ENCODE assay signal across 10 cellular contexts in genomic region chr10:79185067-79185774, GRCh38.
DNase-seq lines count a peak whose midpoint lies in the region; ATAC-seq and TF ChIP-seq lines count a peak whose summit lies in the region.
"Had no signal": no experiment of that assay in that cellular context is flagged by ENCODE, and none has a peak within 500 bp of the region (broad histone marks: within the 10 kb centered on the region; RNA-seq: fewer than 3 reads in every experiment).

No MANE protein-coding gene starts in this region.

- peaks cover 100% of the 10 kb centered on the region for H4K20me1 ChIP-seq in BLaER1

- H3K4me3 ChIP-seq in BLaER1 (no peak overlapping the region), SJSA1 (no peak overlapping the region), ovary (no peak overlapping the region)

- TF ChIP-seq EP300 in ovary (IDR thresholded peaks at IDR 0.05) = no peak

- peak in 1 of 2 experiments; percentile 67 for DNase-seq in SJSA1 (ENCODE audit: low read depth in 1 of 2, low spot score in 2 of 2)
- DNase-seq in glutamatergic neuron = no peak
- peak; percentile 75 to 83 (median 77) for DNase-seq in ovary
- no peak for DNase-seq in NCI-H1694 (lab: John Stamatoyannopoulos, UW)
- DNase-seq in T-helper 1 cell = no peak
- DNase-seq in amniotic stem cell (lab: John Stamatoyannopoulos, UW) = no peak
- DNase-seq: islet precursor cell had no signal

- H3K27ac ChIP-seq in BLaER1 (no peak overlapping the region), SJSA1 (peak overlapping the region; percentile 76), ovary (peak overlapping the region in 1 of 2 donors; percentile 88)

- H3K4me3 Mint-ChIP-seq in glutamatergic neuron (ENCODE audit: unreplicated experiment) = peak overlapping the region; percentile 53
- H3K4me3 Mint-ChIP-seq: B cell had no signal

- WGBS in ovary, 3 donors = 5 to 10% (median 5%) methylated on average over 12 of the region's 12 CpGs

- no peaks in the 10 kb centered on the region for H3K36me3 Mint-ChIP-seq in glutamatergic neuron (ENCODE audit: unreplicated experiment)

- TF ChIP-seq CTCF in glutamatergic neuron (IDR thresholded peaks at IDR 0.05; ENCODE audit: partially characterized antibody, unreplicated experiment) (no peak), ovary (IDR thresholded peaks at IDR 0.05) (no peak)

- H3K4me1 ChIP-seq in BLaER1 (peaks cover 99% of the 10 kb centered on the region), SJSA1 (replicated peaks) (peaks cover 92% of the 10 kb centered on the region), ovary (ENCODE audit: insufficient read depth) (peaks cover 63% of the 10 kb centered on the region)

- intact Hi-C loops in ovary (cut with DNase I) = loop anchor here in 2 of 4 donors (2.0 to 10.0 kb wide), 3 partner anchors 46 to 1138 kb away; no protein-coding TSS in a partner anchor

- H3K4me1 Mint-ChIP-seq in glutamatergic neuron (ENCODE audit: low read depth, unreplicated experiment) = peaks cover 57% of the 10 kb centered on the region
- H3K4me1 Mint-ChIP-seq: B cell had no signal

- H3K9me3 Mint-ChIP-seq in glutamatergic neuron (ENCODE audit: unreplicated experiment) = peaks cover 24% of the 10 kb centered on the region

- ATAC-seq in HG02588 (IDR thresholded peaks at IDR 0.05; ENCODE audit: unreplicated experiment) = no peak

- no peaks in the 10 kb centered on the region for H3K27me3 ChIP-seq in BLaER1
- no peaks in the 10 kb centered on the region for H3K27me3 ChIP-seq in SJSA1 (replicated peaks)
- no peaks in the 10 kb centered on the region for H3K27me3 ChIP-seq in ovary

- H3K9me3 ChIP-seq in BLaER1 = no peaks in the 10 kb centered on the region
- H3K9me3 ChIP-seq in SJSA1 (replicated peaks) = no peaks in the 10 kb centered on the region
- H3K9me3 ChIP-seq in ovary = no peaks in the 10 kb centered on the region

- H3K27ac Mint-ChIP-seq in glutamatergic neuron (ENCODE audit: unreplicated experiment) = peak overlapping the region; percentile 28
- H3K27ac Mint-ChIP-seq: B cell had no signal

- peak overlapping the region; percentile 98 for H3K4me2 ChIP-seq in BLaER1

- no peak overlapping the region for H3K9ac ChIP-seq in BLaER1

- H3K27me3 Mint-ChIP-seq in glutamatergic neuron (ENCODE audit: unreplicated experiment) = peaks cover 14% of the 10 kb centered on the region

- no peak for TF ChIP-seq POLR2A in ovary (IDR thresholded peaks at IDR 0.05)

- H3K36me3 ChIP-seq in BLaER1 (peaks cover 83% of the 10 kb centered on the region), SJSA1 (peaks cover 62% of the 10 kb centered on the region), ovary (no peaks in the 10 kb centered on the region)

Comparison
In these comparisons a context has a peak if more than half of its experiments do, and no peak if none do; other contexts are left out.
1. DNase-seq: peak in ovary (5 of 5); none in glutamatergic neuron (single experiment), NCI-H1694 (single experiment), T-helper 1 cell (0 of 5) and amniotic stem cell (single experiment).